12 cellular contexts compared by ENCODE assay signal in the genomic region with DNA sequence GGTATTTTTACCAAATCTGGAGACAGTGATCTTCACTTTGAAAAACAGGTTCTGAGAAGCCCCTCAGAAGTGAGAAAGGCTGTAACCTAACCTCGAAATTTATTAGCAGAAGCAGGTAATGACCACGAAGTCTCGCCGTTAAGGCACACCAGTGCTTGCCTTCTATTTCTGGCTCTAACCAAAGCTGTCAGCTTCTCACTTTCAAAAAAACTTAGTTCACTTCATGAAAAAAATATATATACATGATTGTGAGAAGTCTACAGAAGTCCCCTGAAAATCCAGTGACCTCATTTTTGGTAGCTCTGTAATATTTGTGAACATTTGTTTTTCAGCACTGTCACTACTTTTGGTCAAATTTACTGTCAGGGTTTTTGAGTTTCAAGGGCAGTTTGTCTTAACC. TPM values are rescaled to one million over a fixed set of nuclear protein-coding genes. Genes with fewer than 3 reads are reported as not detected.
DNase-seq lines count a peak whose midpoint lies in the region; ATAC-seq and TF ChIP-seq lines count a peak whose summit lies in the region.
"Had no signal": no experiment of that assay in that cellular context is flagged by ENCODE, and none has a peak within 500 bp of the region (broad histone marks: within the 10 kb centered on the region; RNA-seq: fewer than 3 reads in every experiment).

No MANE protein-coding gene starts in this region.

- TF ChIP-seq CTCF in GM13976 (IDR thresholded peaks at IDR 0.05; ENCODE audit: borderline replicate concordance, control extremely low read depth, extremely low read depth, insufficient read depth, missing control alignments) = no peak

- in situ Hi-C loops in GM13976 (cut with MboI; ENCODE audit: low sequenced_read_pairs, unreplicated experiment) = no loop called here

- DNase-seq in GM13976 (ENCODE audit: low spot score) (peak; percentile 74), glomerular visceral epithelial cell (ENCODE audit: extremely low spot score) (no peak), H4 (ENCODE audit: low spot score) (no peak), ecto neural progenitor cell (ENCODE audit: low spot score) (no peak), T-helper 1 cell (no peak)
- DNase-seq: endodermal cell, GDM1, NCI-H510A, right lobe of liver had no signal

- ATAC-seq in GM19328 (IDR thresholded peaks at IDR 0.05; ENCODE audit: unreplicated experiment) (peak; percentile 81), HG02678 (IDR thresholded peaks at IDR 0.05; ENCODE audit: unreplicated experiment) (peak; percentile 73), HG03521 (IDR thresholded peaks at IDR 0.05; ENCODE audit: unreplicated experiment) (peak; percentile 74)
- ATAC-seq: right lobe of liver had no signal

RNA-seq across cellular contexts. Expression of a gene that starts 19.1 kb away (rescaled TPM):
- 13.8 and 16.6 TPM in 2 replicates for total RNA-seq in H4 (2014; rRNA removed; shearing (Covaris generic))
